8 cellular contexts compared by ENCODE assay signal in the genomic region with DNA sequence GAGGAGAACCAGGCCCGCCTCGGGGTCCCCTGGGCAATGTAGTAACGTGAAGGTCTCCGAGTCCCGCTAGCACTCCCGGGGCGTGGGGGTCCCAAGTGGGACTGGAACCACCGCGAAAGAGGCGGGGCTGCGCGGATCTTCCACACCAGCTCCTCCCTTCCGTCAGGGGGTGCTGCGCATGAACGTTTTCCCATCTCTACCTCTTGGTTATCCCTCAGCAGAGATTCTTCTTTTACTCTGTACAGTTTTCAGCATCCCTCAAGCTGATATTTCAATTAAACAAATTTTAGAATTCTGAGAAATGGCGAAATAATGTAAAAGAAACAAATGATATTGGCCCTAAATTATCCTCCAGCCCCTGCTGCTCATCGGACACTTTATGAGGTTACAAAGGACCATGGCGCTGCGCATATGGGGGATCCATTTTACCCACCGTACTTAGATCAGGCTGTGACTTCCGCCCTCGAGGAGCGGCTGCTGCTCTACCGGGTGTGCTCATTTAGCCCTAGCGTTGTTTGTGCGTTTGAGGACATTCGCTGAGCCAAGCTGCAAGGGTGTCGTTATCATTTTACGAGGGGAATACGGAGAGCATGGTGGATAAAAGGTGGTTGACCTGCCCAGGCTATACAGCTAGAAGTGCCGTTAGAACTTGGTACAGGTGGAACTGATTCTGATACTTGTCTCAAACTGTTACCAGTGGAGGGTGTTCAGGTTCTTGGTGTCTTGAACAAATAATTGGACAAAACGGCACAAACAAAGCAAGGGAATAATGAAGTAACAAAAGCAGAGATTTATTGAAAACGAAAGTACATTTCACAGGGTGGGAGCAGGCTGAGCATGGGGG.
DNase-seq lines count a peak whose midpoint lies in the region; ATAC-seq and TF ChIP-seq lines count a peak whose summit lies in the region.

No MANE protein-coding gene starts in this region.

- intact Hi-C loops in activated T-helper 2 cell treated with anti-CD3 and anti-CD28 coated beads, Interferon-gamma antibody, Interleukin-2, Interleukin-4, amounts not matched to agents 10 μg/mL and 5 μg/mL and 100 μg/mL, durations not matched to agents 14 hours and 24 hours and 36 hours (cut with micrococcal nuclease), result loop anchor here (1.0 to 10.0 kb wide), 2 partner anchors 75 to 559 kb away; partner anchors contain the start of genes CHD6 and PLCG1

- peak overlapping the region; percentile 98 for H3K4me3 Mint-ChIP-seq in activated T-helper 2 cell treated with anti-CD3 and anti-CD28 coated beads, Interferon-gamma antibody, Interleukin-2, Interleukin-4, amounts not matched to agents 10 μg/mL and 5 μg/mL and 100 μg/mL, durations not matched to agents 14 hours and 24 hours and 36 hours (ENCODE audit: low read depth)
- peak overlapping the region; percentile 87 to 93 (median 89) for H3K4me3 Mint-ChIP-seq in nephron

- peak overlapping the region; percentile 69 for H3K4me2 ChIP-seq in DOHH2 (ENCODE audit: low read length)

- ATAC-seq in GM21786 (IDR thresholded peaks at IDR 0.05; ENCODE audit: unreplicated experiment), result peak; percentile 81
- peak; percentile 93 for ATAC-seq in stimulated activated naive CD8-positive, alpha-beta T cell treated with anti-CD3 and anti-CD28 coated beads, Interleukin-15, Interleukin-2, amounts not matched to agents 100 U/mL and 50 U/mL, for 24 hours

- H3K4me3 ChIP-seq in DOHH2 (ENCODE audit: low read length), result peak overlapping the region; percentile 85

- 0 out of 2 replicates have a peak, but pooled peaks cover 3% of the 10 kb centered on the region for H3K27me3 ChIP-seq in DOHH2 (ENCODE audit: control insufficient read depth, low read length)

- peak overlapping the region; percentile 96 for H3K27ac Mint-ChIP-seq in activated T-helper 2 cell treated with anti-CD3 and anti-CD28 coated beads, Interferon-gamma antibody, Interleukin-2, Interleukin-4, amounts not matched to agents 10 μg/mL and 5 μg/mL and 100 μg/mL, durations not matched to agents 14 hours and 24 hours and 36 hours
- H3K27ac Mint-ChIP-seq in nephron, result peak overlapping the region; percentile 78 to 91 (median 87)

- no peaks in the 10 kb centered on the region for H3K9me3 Mint-ChIP-seq in activated T-helper 2 cell treated with anti-CD3 and anti-CD28 coated beads, Interferon-gamma antibody, Interleukin-2, Interleukin-4, amounts not matched to agents 10 μg/mL and 5 μg/mL and 100 μg/mL, durations not matched to agents 14 hours and 24 hours and 36 hours
- H3K9me3 Mint-ChIP-seq in nephron, result no peaks in the 10 kb centered on the region

- H3K4me1 Mint-ChIP-seq in activated T-helper 2 cell treated with anti-CD3 and anti-CD28 coated beads, Interferon-gamma antibody, Interleukin-2, Interleukin-4, amounts not matched to agents 10 μg/mL and 5 μg/mL and 100 μg/mL, durations not matched to agents 14 hours and 24 hours and 36 hours (ENCODE audit: low read depth), result peaks cover 18% of the 10 kb centered on the region
- peaks cover 11% of the 10 kb centered on the region for H3K4me1 Mint-ChIP-seq in nephron

- H3K9me3 ChIP-seq in DOHH2 (ENCODE audit: control insufficient read depth, insufficient read depth, low read length), result no peaks in the 10 kb centered on the region
- H3K9me3 ChIP-seq in KOPT-K1 (ENCODE audit: insufficient read depth, low read length, poor library complexity, severe bottlenecking), result no peaks in the 10 kb centered on the region

- peaks cover 5% of the 10 kb centered on the region for H3K27me3 Mint-ChIP-seq in activated T-helper 2 cell treated with anti-CD3 and anti-CD28 coated beads, Interferon-gamma antibody, Interleukin-2, Interleukin-4, amounts not matched to agents 10 μg/mL and 5 μg/mL and 100 μg/mL, durations not matched to agents 14 hours and 24 hours and 36 hours (ENCODE audit: low read depth)
- peaks cover 13% of the 10 kb centered on the region for H3K27me3 Mint-ChIP-seq in nephron (ENCODE audit: low read depth)

- peaks cover 3% of the 10 kb centered on the region for H3K36me3 Mint-ChIP-seq in activated T-helper 2 cell treated with anti-CD3 and anti-CD28 coated beads, Interferon-gamma antibody, Interleukin-2, Interleukin-4, amounts not matched to agents 10 μg/mL and 5 μg/mL and 100 μg/mL, durations not matched to agents 14 hours and 24 hours and 36 hours (ENCODE audit: low read depth)
- H3K36me3 Mint-ChIP-seq in nephron (ENCODE audit: low read depth), result no peaks in the 10 kb centered on the region

- peaks cover 23% of the 10 kb centered on the region for H3K4me1 ChIP-seq in DOHH2 (ENCODE audit: control insufficient read depth, low read length)

- H3K9me2 ChIP-seq in DOHH2 (replicated peaks; ENCODE audit: control insufficient read depth, low read length), result no peaks in the 10 kb centered on the region

- H3K27ac ChIP-seq in DOHH2 (ENCODE audit: low read depth, low read length) (peak overlapping the region; percentile 74), KOPT-K1 (ENCODE audit: low read depth, low read length, poor library complexity, severe bottlenecking) (peak overlapping the region; percentile 63)

- no peaks in the 10 kb centered on the region for H3K79me2 ChIP-seq in DOHH2 (ENCODE audit: control insufficient read depth, low read length)

- no peaks in the 10 kb centered on the region for H4K20me1 ChIP-seq in DOHH2 (ENCODE audit: control insufficient read depth, insufficient read depth, low read depth, low read length)

- peak; percentile 88 for TF ChIP-seq CTCF in DOHH2 (IDR thresholded peaks at IDR 0.05; ENCODE audit: low read depth, low read length, poor library complexity, severe bottlenecking)
- peak; percentile 50 to 71 (median 58) for TF ChIP-seq CTCF in nephron (IDR thresholded peaks at IDR 0.05; ENCODE audit: unreplicated experiment in 3 of 3)

- H3K36me3 ChIP-seq in DOHH2 (ENCODE audit: control insufficient read depth, low read length) (no peaks in the 10 kb centered on the region), KOPT-K1 (ENCODE audit: insufficient read depth, low read length) (no peaks in the 10 kb centered on the region)

- 0 out of 2 replicates have a peak, but pooled peaks cover 2% of the 10 kb centered on the region for H3F3A ChIP-seq in DOHH2 (ENCODE audit: control insufficient read depth, insufficient read depth)

- DNase-seq in RKO (ENCODE audit: low spot score), result peak; percentile 76
- DNase-seq in activated T-helper 2 cell treated with anti-CD3 and anti-CD28 coated beads, Interferon-gamma antibody, Interleukin-2, Interleukin-4, amounts not matched to agents 10 μg/mL and 5 μg/mL and 100 μg/mL, durations not matched to agents 14 hours and 24 hours and 36 hours (ENCODE audit: low spot score), result peak; percentile 73
- DNase-seq in fibroblast of the conjunctiva (ENCODE audit: low read depth), result peak; percentile 76
- peak; percentile 72 for DNase-seq in stimulated activated naive CD8-positive, alpha-beta T cell treated with anti-CD3 and anti-CD28 coated beads, Interleukin-15, Interleukin-2, amounts not matched to agents 100 U/mL and 50 U/mL, for 24 hours

Comparison
In these comparisons a context has a peak if more than half of its experiments do, and no peak if none do; other contexts are left out.
1. Peak in every context shown above with its lines: DNase-seq, ATAC-seq, H3K4me3 ChIP-seq and H3K27ac ChIP-seq.